Comparison of ENCODE assay signal across 8 cellular contexts in genomic region chr1:178725603-178726517, GRCh38. TPM values are rescaled to one million over a fixed set of nuclear protein-coding genes. Genes with fewer than 3 reads are reported as not detected.
DNase-seq lines count a peak whose midpoint lies in the region; ATAC-seq and TF ChIP-seq lines count a peak whose summit lies in the region.

No MANE protein-coding gene starts in this region.

- H3K27me3 ChIP-seq in naive thymus-derived CD4-positive, alpha-beta T cell (ENCODE audit: control insufficient read depth in 2 of 2, insufficient read depth in 2 of 2, low read length in 2 of 2): no peaks in the 10 kb centered on the region

- no peak for TF ChIP-seq CTCF in fibroblast of mammary gland (conservative IDR thresholded peaks at IDR 0.05; ENCODE audit: control insufficient read depth, insufficient read depth, low read depth, low read length)

- no peak overlapping the region for H3K27ac Mint-ChIP-seq in activated T-helper 17 cell treated with anti-CD3 and anti-CD28 coated beads, Interleukin-2, amount 50 U/mL, for 72 hours
- H3K27ac Mint-ChIP-seq in naive thymus-derived CD4-positive, alpha-beta T cell: peak overlapping the region; percentile 14 to 95 (median 88)

- H3K36me3 Mint-ChIP-seq in activated T-helper 17 cell treated with anti-CD3 and anti-CD28 coated beads, Interleukin-2, amount 50 U/mL, for 72 hours (ENCODE audit: low read depth): no peaks in the 10 kb centered on the region
- H3K36me3 Mint-ChIP-seq in naive thymus-derived CD4-positive, alpha-beta T cell: peaks cover 0 to 7% (median 0%) of the 10 kb centered on the region in 5 donors

- H3K27me3 Mint-ChIP-seq in activated T-helper 17 cell treated with anti-CD3 and anti-CD28 coated beads, Interleukin-2, amount 50 U/mL, for 72 hours: peaks cover 9% of the 10 kb centered on the region
- peaks cover 0 to 29% (median 0%) of the 10 kb centered on the region in 5 donors for H3K27me3 Mint-ChIP-seq in naive thymus-derived CD4-positive, alpha-beta T cell

- peak overlapping the region; percentile 75 for H3K4me3 Mint-ChIP-seq in activated T-helper 17 cell treated with anti-CD3 and anti-CD28 coated beads, Interleukin-2, amount 50 U/mL, for 72 hours
- peak overlapping the region; percentile 79 to 96 (median 88) for H3K4me3 Mint-ChIP-seq in naive thymus-derived CD4-positive, alpha-beta T cell

- peaks cover 0 to 5% of the 10 kb centered on the region in 2 donors for H3K4me1 ChIP-seq in naive thymus-derived CD4-positive, alpha-beta T cell (ENCODE audit: control insufficient read depth in 2 of 2, insufficient read depth in 2 of 2, low read length in 2 of 2)

- peak; percentile 72 for ATAC-seq in GM21381 (IDR thresholded peaks at IDR 0.05; ENCODE audit: unreplicated experiment)
- peak; percentile 67 for ATAC-seq in activated T-helper 17 cell treated with anti-CD3 and anti-CD28 coated beads, Interleukin-2, amount 50 U/mL, for 72 hours (replicated peaks)
- peak; percentile 85 for ATAC-seq in naive thymus-derived CD4-positive, alpha-beta T cell

- no peaks in the 10 kb centered on the region for H3K9me3 ChIP-seq in naive thymus-derived CD4-positive, alpha-beta T cell (ENCODE audit: control insufficient read depth in 2 of 3, low read length in 3 of 3)

- POLR2A ChIA-PET in naive thymus-derived CD4-positive, alpha-beta T cell (lab: Charles Lee): interaction anchor here (0.6 to 0.8 kb wide), 2 partner anchors 301 to 615 kb away, joined by 3 read pairs; no protein-coding TSS in a partner anchor

- H3K9me3 Mint-ChIP-seq in activated T-helper 17 cell treated with anti-CD3 and anti-CD28 coated beads, Interleukin-2, amount 50 U/mL, for 72 hours: no peaks in the 10 kb centered on the region
- no peaks in the 10 kb centered on the region for H3K9me3 Mint-ChIP-seq in naive thymus-derived CD4-positive, alpha-beta T cell

- CTCF ChIA-PET in naive thymus-derived CD4-positive, alpha-beta T cell (lab: Charles Lee): interaction anchor here (0.6 kb wide), 3 partner anchors 162 to 578 kb away, joined by 3 to 4 read pairs (median 4); no protein-coding TSS in a partner anchor

- H3K4me1 Mint-ChIP-seq in activated T-helper 17 cell treated with anti-CD3 and anti-CD28 coated beads, Interleukin-2, amount 50 U/mL, for 72 hours: peaks cover 7% of the 10 kb centered on the region
- H3K4me1 Mint-ChIP-seq in naive thymus-derived CD4-positive, alpha-beta T cell: peaks cover 11 to 39% (median 27%) of the 10 kb centered on the region in 7 donors

- in situ Hi-C loops in Caki2 (cut with HindIII; ENCODE audit: low pct_unique_long_range_greater_than_20kb, low sequenced_read_pairs): no loop called here

- peak overlapping the region; percentile 86 for H3K27ac ChIP-seq in naive thymus-derived CD4-positive, alpha-beta T cell (ENCODE audit: low read depth, low read length)

- DNase-seq in Caki2 (ENCODE audit: low read depth) (peak; percentile 93), HT1080 (ENCODE audit: low read depth) (peak; percentile 76), OCI-M1 (lab: John Stamatoyannopoulos, UW) (peak; percentile 68), fibroblast of mammary gland (ENCODE audit: low read depth) (peak; percentile 82), stromal cell of bone marrow (ENCODE audit: low read depth) (peak; percentile 58)
- DNase-seq in naive thymus-derived CD4-positive, alpha-beta T cell: peak; percentile 25 to 83 (median 73)

- intact Hi-C loops in naive thymus-derived CD4-positive, alpha-beta T cell (cut with micrococcal nuclease): loop anchor here (1.0 to 10.0 kb wide), 19 partner anchors 183 to 1909 kb away; partner anchors contain the start of genes FAM20B (in 2 of the 2), SOAT1 (in 2 of the 2), ABL2 (in 1 of the 2) and ACBD6 (in 1 of the 2)

- H3K36me3 ChIP-seq in naive thymus-derived CD4-positive, alpha-beta T cell (ENCODE audit: control insufficient read depth in 2 of 3, insufficient read depth in 3 of 3, low read length in 3 of 3): peaks cover 0 to 10% (median 0%) of the 10 kb centered on the region in 3 experiments

- peak overlapping the region; percentile 82 for H3K4me3 ChIP-seq in fibroblast of mammary gland (ENCODE audit: control insufficient read depth, low read depth, low read length)
- peak overlapping the region; percentile 93 for H3K4me3 ChIP-seq in naive thymus-derived CD4-positive, alpha-beta T cell (ENCODE audit: low read length)

RNA-seq across cellular contexts. Expression of gene RALGPS2, which starts 0.8 kb away (rescaled TPM):
- total RNA-seq in Caki2 (2014; rRNA removed; shearing (Covaris generic); ENCODE audit: low replicate concordance): 1.2 and 10.3 TPM in 2 replicates
- 9.4 and 11.6 TPM in 2 replicates for total RNA-seq in HT1080 (2014; rRNA removed; shearing (Covaris generic))
- polyA plus RNA-seq in HT1080 (2015; cell fraction: cytosol; rRNA removed): 6.4 and 9.8 TPM in 2 replicates
- 9.9 and 12.7 TPM in 2 replicates for polyA plus RNA-seq in HT1080 (2015; cell fraction: nucleus; rRNA removed)
- 1 to 10 TPM in 1 of 2 donors, under 1 TPM in 1; 0.63 to 4.4 TPM for total RNA-seq in activated T-helper 17 cell treated with anti-CD3 and anti-CD28 coated beads, Interleukin-2, amount 50 U/mL, for 72 hours
- 10 to 100 TPM in 4 of 5 experiments, 1 to 10 TPM in 1; 3.7 to 22.3 (median 18.2) TPM for total RNA-seq in naive thymus-derived CD4-positive, alpha-beta T cell
- polyA plus RNA-seq in naive thymus-derived CD4-positive, alpha-beta T cell: 1 to 10 TPM; 7.7 to 9.3 TPM

Comparison
In these comparisons a context has a peak if more than half of its experiments do, and no peak if none do; other contexts are left out.
1. Peak in every context shown above with its lines: DNase-seq, ATAC-seq, H3K4me3 ChIP-seq and H3K27ac ChIP-seq.